ENCODE assay signal across 8 cellular contexts in the genomic region with DNA sequence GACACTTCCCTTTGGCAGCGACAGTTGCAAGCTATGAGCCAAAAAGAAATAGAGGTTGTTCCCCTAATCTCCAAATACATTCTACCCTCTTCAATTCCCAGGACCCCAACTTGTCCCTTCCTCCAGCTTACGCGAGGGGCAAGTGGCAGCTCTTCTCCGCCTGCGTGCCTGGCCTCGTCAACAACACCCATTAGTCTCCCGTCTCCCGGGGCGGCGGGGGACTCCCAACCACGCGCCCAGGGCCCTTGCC. TPM values are rescaled to one million over a fixed set of nuclear protein-coding genes. Genes with fewer than 3 reads are reported as not detected.
DNase-seq lines count a peak whose midpoint lies in the region; ATAC-seq and TF ChIP-seq lines count a peak whose summit lies in the region.

No MANE protein-coding gene starts in this region.

- H3K9me2 ChIP-seq in Karpas-422 (replicated peaks; ENCODE audit: insufficient read depth, low read length), result no peaks in the 10 kb centered on the region

- peaks cover 0 to 3% of the 10 kb centered on the region in 2 donors for H3K27me3 Mint-ChIP-seq in natural killer cell treated with Interleukin-12 subunit alpha and Interleukin-12 subunit beta and Interleukin-15 and Interleukin-18, amount 100 ng/mL, for 72 hours

- H3K27me3 ChIP-seq in BJ (ENCODE audit: control insufficient read depth, insufficient read depth, low read length), result no peaks in the 10 kb centered on the region
- H3K27me3 ChIP-seq in Karpas-422 (ENCODE audit: low read length), result no peaks in the 10 kb centered on the region
- no peaks in the 10 kb centered on the region for H3K27me3 ChIP-seq in ectodermal cell (ENCODE audit: control insufficient read depth, insufficient read depth, low read length, poor library complexity, severe bottlenecking)

- no peaks in the 10 kb centered on the region for H3K36me3 ChIP-seq in BJ (ENCODE audit: control insufficient read depth, insufficient read depth, low read length)
- peaks cover 19% of the 10 kb centered on the region for H3K36me3 ChIP-seq in Karpas-422 (ENCODE audit: insufficient read depth, low read length)
- H3K36me3 ChIP-seq in ectodermal cell (ENCODE audit: control insufficient read depth, insufficient read depth, low read length), result no peaks in the 10 kb centered on the region

- CTCF ChIA-PET in BJ (lab: Yijun Ruan, JAX), result interaction anchor here (0.8 to 4.4 kb wide), 9 partner anchors 10 to 855 kb away, joined by 3 to 23 read pairs (median 3); no protein-coding TSS in a partner anchor

- 14 to 19% methylated on average over 12 of the region's 12 CpGs for WGBS in ectodermal cell, 2 experiments

- POLR2A ChIA-PET in BJ (lab: Charles Lee), result interaction anchor here (0.6 kb wide), 1 partner anchor 251 kb away, joined by 4 read pairs; no protein-coding TSS in a partner anchor

- no peaks in the 10 kb centered on the region for H3K9me3 Mint-ChIP-seq in natural killer cell treated with Interleukin-12 subunit alpha and Interleukin-12 subunit beta and Interleukin-15 and Interleukin-18, amount 100 ng/mL, for 72 hours

- H3K4me3 Mint-ChIP-seq in natural killer cell treated with Interleukin-12 subunit alpha and Interleukin-12 subunit beta and Interleukin-15 and Interleukin-18, amount 100 ng/mL, for 72 hours, result peak overlapping the region; percentile 71

- H3K79me2 ChIP-seq in Karpas-422 (ENCODE audit: low read length), result peaks cover 35% of the 10 kb centered on the region

- H3K4me2 ChIP-seq in Karpas-422 (ENCODE audit: low read depth, low read length, poor library complexity, severe bottlenecking), result peak overlapping the region; percentile 76

- H3K27ac ChIP-seq in Karpas-422 (ENCODE audit: low read length) (no peak overlapping the region), ectodermal cell (ENCODE audit: insufficient read depth, low read depth, low read length, poor library complexity, severe bottlenecking) (no peak overlapping the region)

- peaks cover 23 to 38% of the 10 kb centered on the region in 2 donors for H3K4me1 Mint-ChIP-seq in natural killer cell treated with Interleukin-12 subunit alpha and Interleukin-12 subunit beta and Interleukin-15 and Interleukin-18, amount 100 ng/mL, for 72 hours (ENCODE audit: low read depth in 2 of 2)

- TF ChIP-seq CTCF in BJ (IDR thresholded peaks at IDR 0.05; ENCODE audit: insufficient read depth, low read depth, low read length), result no peak

- H3K9me3 ChIP-seq in Karpas-422 (ENCODE audit: low read length) (no peaks in the 10 kb centered on the region), ectodermal cell (ENCODE audit: control insufficient read depth, low read length) (no peaks in the 10 kb centered on the region)

- intact Hi-C loops in posterior vena cava (cut with DNase I), result no loop called here

- DNase-seq in BJ (ENCODE audit: low read depth), result no peak
- DNase-seq in Karpas-422, result no peak
- no peak for DNase-seq in natural killer cell treated with Interleukin-12 subunit alpha and Interleukin-12 subunit beta and Interleukin-15 and Interleukin-18, amount 100 ng/mL, for 72 hours (ENCODE audit: low spot score)
- DNase-seq in DMS114 treated with DMSO at 0.1 percent for 48 hours (lab: John Stamatoyannopoulos, UW; ENCODE audit: unreplicated experiment), result no peak
- DNase-seq in posterior vena cava (ENCODE audit: low spot score), result no peak
- DNase-seq in GM19240 (ENCODE audit: insufficient read length, low spot score), result no peak
- no peak for DNase-seq in SW 1271 (lab: John Stamatoyannopoulos, UW)

- peak overlapping the region; percentile 43 to 71 for H3K27ac Mint-ChIP-seq in natural killer cell treated with Interleukin-12 subunit alpha and Interleukin-12 subunit beta and Interleukin-15 and Interleukin-18, amount 100 ng/mL, for 72 hours

- no peak for ATAC-seq in natural killer cell treated with Interleukin-12 subunit alpha and Interleukin-12 subunit beta and Interleukin-15 and Interleukin-18, amount 100 ng/mL, for 72 hours

- H3K9ac ChIP-seq in Karpas-422 (ENCODE audit: low read length), result peak overlapping the region; percentile 69

- peaks cover 16% of the 10 kb centered on the region for H3K36me3 Mint-ChIP-seq in natural killer cell treated with Interleukin-12 subunit alpha and Interleukin-12 subunit beta and Interleukin-15 and Interleukin-18, amount 100 ng/mL, for 72 hours

- H3K4me1 ChIP-seq in Karpas-422 (ENCODE audit: low read length) (peaks cover 42% of the 10 kb centered on the region), ectodermal cell (ENCODE audit: control insufficient read depth, insufficient read depth, low read length) (peaks cover 12% of the 10 kb centered on the region)

- peak overlapping the region; percentile 96 for H2AFZ ChIP-seq in Karpas-422 (ENCODE audit: low read length)

- no peaks in the 10 kb centered on the region for H4K20me1 ChIP-seq in Karpas-422 (ENCODE audit: insufficient read depth, low read depth, low read length)

- H3K4me3 ChIP-seq in BJ (ENCODE audit: low read depth, low read length), result peak overlapping the region; percentile 76
- peak overlapping the region; percentile 66 for H3K4me3 ChIP-seq in Karpas-422 (ENCODE audit: low read length)
- H3K4me3 ChIP-seq in ectodermal cell (ENCODE audit: insufficient read depth, low read depth, low read length), result peak overlapping the region; percentile 43

RNA-seq across cellular contexts. Expression of a gene that starts 0.5 kb away (rescaled TPM):
- polyA plus RNA-seq in BJ (2011; rRNA removed), result 58.8 and 105 TPM in 2 replicates
- polyA minus RNA-seq in BJ (2011; rRNA and poly(A)+ RNA removed), result 21.6 and 31.9 TPM in 2 replicates
- 47.2 and 124 TPM in 2 replicates for total RNA-seq in Karpas-422 (2014; rRNA removed; shearing (Covaris generic); ENCODE audit: low replicate concordance)
- 240 TPM for polyA plus RNA-seq in ectodermal cell (2013, experiment 1 of 4)
- polyA plus RNA-seq in ectodermal cell (2013, experiment 2 of 4), result 221 TPM
- polyA plus RNA-seq in ectodermal cell (2013, experiment 3 of 4), result 225 TPM
- 265 TPM for polyA plus RNA-seq in ectodermal cell (2013, experiment 4 of 4)
- total RNA-seq in natural killer cell treated with Interleukin-12 subunit alpha and Interleukin-12 subunit beta and Interleukin-15 and Interleukin-18, amount 100 ng/mL, for 72 hours, result 10 to 100 TPM; 36.5 to 39.1 TPM
- 10 to 100 TPM; 39.2 to 41.8 TPM for total RNA-seq in posterior vena cava
